Comparison of ENCODE assay signal across 18 cellular contexts in the genomic region with DNA sequence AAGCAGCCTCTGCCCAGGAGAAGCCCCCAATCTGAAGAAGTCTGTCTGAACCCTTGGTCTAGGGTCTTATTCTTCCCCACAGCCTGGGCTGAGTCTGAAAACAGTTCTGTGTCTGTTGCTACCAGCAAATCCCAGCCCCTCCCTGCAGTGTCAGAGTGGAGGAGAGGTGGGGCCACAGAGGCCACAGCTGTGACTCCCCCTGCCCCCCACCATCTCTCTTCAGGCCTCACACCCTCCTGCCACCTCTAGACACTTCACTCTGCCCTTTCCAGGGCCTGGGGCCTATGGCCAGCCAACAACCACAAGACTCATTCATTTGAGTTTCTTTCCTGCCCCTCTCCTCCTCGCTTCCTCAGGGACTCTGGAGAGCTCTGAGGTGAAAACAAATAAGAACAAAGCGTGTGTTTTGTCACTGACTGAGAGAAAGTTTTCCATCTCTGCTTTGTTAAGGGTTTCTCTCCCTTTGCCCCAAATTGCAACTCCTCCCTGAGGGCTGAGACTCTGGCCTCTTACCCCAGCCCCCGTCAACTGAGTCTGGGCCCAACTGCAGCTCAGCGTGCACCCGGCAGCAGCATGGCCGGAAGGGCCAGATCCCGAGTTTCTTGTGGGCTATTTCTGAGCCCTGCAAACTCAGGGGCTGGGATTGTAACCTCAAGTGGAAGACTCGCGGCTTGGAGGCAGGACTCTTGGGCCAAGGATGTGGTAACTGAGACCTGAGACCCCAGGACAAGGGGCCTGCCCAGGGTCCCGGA. TPM values are rescaled to one million over a fixed set of nuclear protein-coding genes. Genes with fewer than 3 reads are reported as not detected.
DNase-seq lines count a peak whose midpoint lies in the region; TF ChIP-seq lines count a peak whose summit lies in the region.
"Had no signal": no experiment of that assay in that cellular context is flagged by ENCODE, and none has a peak within 500 bp of the region (broad histone marks: within the 10 kb centered on the region; RNA-seq: fewer than 3 reads in every experiment).

No MANE protein-coding gene starts in this region.

- H3K4me1 ChIP-seq in muscle layer of colon (ENCODE audit: insufficient read depth, low read length), result peaks cover 29% of the 10 kb centered on the region
- peaks cover 44% of the 10 kb centered on the region for H3K4me1 ChIP-seq in stomach smooth muscle (ENCODE audit: control insufficient read depth, insufficient read depth, low read length)
- H3K4me1 ChIP-seq: spleen had no signal

- peaks cover 43% of the 10 kb centered on the region for H3K4me1 Mint-ChIP-seq in chondrocyte (ENCODE audit: low read depth)
- H3K4me1 Mint-ChIP-seq: B cell had no signal

- H3K9ac ChIP-seq in muscle layer of colon (ENCODE audit: low read length), result no peak overlapping the region
- peak overlapping the region; percentile 34 to 64 for H3K9ac ChIP-seq in stomach smooth muscle (ENCODE audit: low read length in 2 of 2)

- in situ Hi-C loops in ACHN (cut with HindIII; ENCODE audit: low pct_ligation_motif_present, low pct_unique_long_range_greater_than_20kb, low sequenced_read_pairs), result no loop called here

- DNase-seq in Kasumi-1 (lab: John Stamatoyannopoulos, UW), result peak; percentile 40 to 53
- no peak for DNase-seq in chondrocyte (ENCODE audit: low spot score)
- no peak for DNase-seq in occipital lobe (lab: John Stamatoyannopoulos, UW)
- no peak for DNase-seq in AG08395 (ENCODE audit: low spot score)
- no peak for DNase-seq in ACHN
- DNase-seq in stimulated activated CD8-positive, alpha-beta memory T cell treated with anti-CD3 and anti-CD28 coated beads, Interleukin-4, amount 100 ng/mL, for 48 hours, result no peak
- DNase-seq: DND-41, NCI-H187, NCI-H748 treated with DMSO at 0.1 percent for 48 hours, spleen had no signal

- TF ChIP-seq CTCF in chondrocyte (IDR thresholded peaks at IDR 0.05), result no peak

- H3K9me3 ChIP-seq in muscle layer of colon (ENCODE audit: low read length) (no peaks in the 10 kb centered on the region), stomach smooth muscle (ENCODE audit: control insufficient read depth in 2 of 2, low read length in 2 of 2) (no peaks in the 10 kb centered on the region)
- H3K9me3 ChIP-seq: spleen had no signal

- H3K27ac Mint-ChIP-seq in chondrocyte (ENCODE audit: unreplicated experiment), result peak overlapping the region; percentile 97
- H3K27ac Mint-ChIP-seq: B cell had no signal

- no peak overlapping the region for H3K4me3 Mint-ChIP-seq in chondrocyte (ENCODE audit: unreplicated experiment)
- H3K4me3 Mint-ChIP-seq: B cell had no signal

- no peaks in the 10 kb centered on the region for H3K36me3 Mint-ChIP-seq in chondrocyte (ENCODE audit: low read depth)

- H3K36me3 ChIP-seq in muscle layer of colon (ENCODE audit: insufficient read depth, low read length) (no peaks in the 10 kb centered on the region), stomach smooth muscle (ENCODE audit: control insufficient read depth in 2 of 2, insufficient read depth in 2 of 2, low read length in 2 of 2) (peaks cover 3 to 5% of the 10 kb centered on the region in 2 donors)
- H3K36me3 ChIP-seq: spleen had no signal

- H3K27me3 ChIP-seq in muscle layer of colon (ENCODE audit: control insufficient read depth in 1 of 2, insufficient read depth in 2 of 2, low read length in 2 of 2) (no peaks in the 10 kb centered on the region), stomach smooth muscle (ENCODE audit: control insufficient read depth in 1 of 2, insufficient read depth in 2 of 2, low read length in 2 of 2) (no peaks in the 10 kb centered on the region)

- H3K9me3 Mint-ChIP-seq in chondrocyte (ENCODE audit: low read depth), result no peaks in the 10 kb centered on the region

- H3K27me3 Mint-ChIP-seq in chondrocyte (ENCODE audit: low read depth), result no peaks in the 10 kb centered on the region

- peak overlapping the region; percentile 74 for H3K27ac ChIP-seq in muscle layer of colon (ENCODE audit: low read depth, low read length)
- H3K27ac ChIP-seq in stomach smooth muscle (ENCODE audit: low read length), result peak overlapping the region; percentile 99
- H3K27ac ChIP-seq: spleen had no signal

- no peak overlapping the region for H3K4me3 ChIP-seq in muscle layer of colon (ENCODE audit: low read depth in 1 of 2, low read length in 2 of 2)
- H3K4me3 ChIP-seq in stomach smooth muscle (ENCODE audit: low read length in 2 of 2), result peak overlapping the region in 1 of 2 donors; percentile 3
- H3K4me3 ChIP-seq: GM12878, spleen had no signal

RNA-seq across cellular contexts. Expression of a gene that starts 13.2 kb away (rescaled TPM):
- not detected in 3 replicates for total RNA-seq in chondrocyte
- not detected for total RNA-seq in occipital lobe
- total RNA-seq: B cell, cerebellum, fibroblast of lung, GM12878, LHCN-M2, mucosa of gallbladder, spleen had no signal

RNA-seq across cellular contexts. Expression of a gene that starts 20.8 kb away (rescaled TPM):
- total RNA-seq in chondrocyte (not detected in 3 replicates), occipital lobe (0.16 TPM)
- total RNA-seq: fibroblast of lung, GM12878, LHCN-M2, mucosa of gallbladder, spleen had no signal

RNA-seq across cellular contexts. Expression of a gene that starts 21.6 kb away (rescaled TPM):
- total RNA-seq in chondrocyte (5.1 to 8.6 TPM (median 7.9 TPM) in 3 replicates), occipital lobe (8.9 TPM)
- total RNA-seq: GM12878, LHCN-M2 had no signal

RNA-seq across cellular contexts. Expression of a gene that starts 35.4 kb away (rescaled TPM):
- total RNA-seq in chondrocyte (123 to 168 TPM (median 135 TPM) in 3 replicates), occipital lobe (72.8 TPM)

RNA-seq across cellular contexts. Expression of a gene that starts 42.4 kb away (rescaled TPM):
- total RNA-seq in chondrocyte (8.4 to 21.3 TPM (median 19.1 TPM) in 3 replicates), occipital lobe (5.1 TPM)
- total RNA-seq: B cell, GM12878 had no signal

Comparison
In these comparisons a context has a peak if more than half of its experiments do, and no peak if none do; other contexts are left out.
1. DNase-seq: peak in Kasumi-1 (2 of 2); none in chondrocyte (single experiment), occipital lobe (single experiment), AG08395 (single experiment), ACHN (single experiment) and stimulated activated CD8-positive, alpha-beta memory T cell treated with anti-CD3 and anti-CD28 coated beads, Interleukin-4, amount 100 ng/mL, for 48 hours (single experiment).